23 cellular contexts compared by ENCODE assay signal in the genomic region with DNA sequence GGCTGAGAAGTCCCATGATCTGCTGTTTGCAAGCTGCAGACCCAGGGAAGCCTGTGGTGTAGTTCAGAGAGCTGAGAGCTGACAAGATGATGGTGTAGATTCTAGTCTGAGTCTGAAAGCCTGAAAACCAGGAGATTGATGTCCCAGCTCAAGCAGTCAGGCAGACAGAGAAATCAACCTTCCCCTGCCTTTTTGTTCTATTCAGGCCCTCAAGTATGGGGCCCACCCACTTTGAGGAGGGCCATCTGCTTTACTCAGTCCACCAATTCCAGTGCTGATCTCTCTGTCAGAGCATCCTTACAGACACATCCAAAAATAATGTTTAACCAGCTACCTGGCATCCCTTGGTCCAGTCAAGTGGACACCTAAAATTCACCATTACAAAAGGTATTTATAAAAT.
A peak's percentile ranks its signal among the peaks of the same experiment; 100 is the strongest.
DNase-seq lines count a peak whose midpoint lies in the region; ATAC-seq and TF ChIP-seq lines count a peak whose summit lies in the region.
"Had no signal": no experiment of that assay in that cellular context is flagged by ENCODE, and none has a peak within 500 bp of the region (broad histone marks: within the 10 kb centered on the region; RNA-seq: fewer than 3 reads in every experiment).

No MANE protein-coding gene starts in this region.

- H3K79me2 ChIP-seq in GM23338 (replicated peaks; ENCODE audit: insufficient read depth) = no peaks in the 10 kb centered on the region

- H3K27ac Mint-ChIP-seq in GM23338 (no peak overlapping the region), WTC11 (no peak overlapping the region), progenitor cell of endocrine pancreas (peak overlapping the region; percentile 14)
- H3K27ac Mint-ChIP-seq: B cell; CD4-positive, alpha-beta T cell; CD8-positive, alpha-beta T cell had no signal

- DNase-seq in GM23338 (ENCODE audit: low spot score) (no peak), WTC11 (ENCODE audit: low spot score) (no peak), progenitor cell of endocrine pancreas (ENCODE audit: low spot score, unreplicated experiment) (no peak), mucosa of gallbladder (ENCODE audit: low spot score) (no peak), NCI-H1105 (lab: John Stamatoyannopoulos, UW) (no peak)
- DNase-seq: AML-193; Caco-2; Calu3; CD4-positive, alpha-beta T cell; CD8-positive, alpha-beta T cell; DMS 273 treated with DMSO at 0.1 percent for 48 hours; DMS153; DMS53; DMS79; DND-41; EL; GDM1 had no signal

- no peak overlapping the region for H3K4me3 ChIP-seq in GM23338
- H3K4me3 ChIP-seq: A549; BLaER1 treated with 17β-estradiol and CSF1 and Interleukin-3, amounts not matched to agents 10 nM and 100 nM; GM12878 had no signal

- H3K27ac ChIP-seq in GM23338 (ENCODE audit: low read depth) = no peak overlapping the region
- H3K27ac ChIP-seq: 22Rv1; A549; BLaER1 treated with 17β-estradiol and CSF1 and Interleukin-3, amounts not matched to agents 10 nM and 100 nM; C4-2B had no signal

- H3F3A ChIP-seq in GM23338 (replicated peaks; ENCODE audit: low read depth) = no peaks in the 10 kb centered on the region

- ATAC-seq in GM23338 = peak; percentile 42; the same call in 2 of the 3 replicates
- peak; percentile 71 for ATAC-seq in WTC11
- ATAC-seq: A549; CD8-positive, alpha-beta T cell; GM12878 had no signal

- no peaks in the 10 kb centered on the region for H3K9me3 Mint-ChIP-seq in GM23338
- H3K9me3 Mint-ChIP-seq in WTC11 = peaks cover 16% of the 10 kb centered on the region
- H3K9me3 Mint-ChIP-seq in progenitor cell of endocrine pancreas (ENCODE audit: low read depth) = peaks cover 6% of the 10 kb centered on the region
- H3K9me3 Mint-ChIP-seq: CD4-positive, alpha-beta T cell; CD8-positive, alpha-beta T cell had no signal

- no peaks in the 10 kb centered on the region for H3K27me3 ChIP-seq in GM23338 (ENCODE audit: insufficient read depth)
- H3K27me3 ChIP-seq: BLaER1 treated with 17β-estradiol and CSF1 and Interleukin-3, amounts not matched to agents 10 nM and 100 nM had no signal

- POLR2A ChIA-PET in WTC11 (lab: Charles Lee) = no interaction called here

- H3K36me3 Mint-ChIP-seq in GM23338 (ENCODE audit: low read depth) (peaks cover 11% of the 10 kb centered on the region; the same call in 2 of the 3 replicates), WTC11 (peaks cover 6% of the 10 kb centered on the region), progenitor cell of endocrine pancreas (ENCODE audit: insufficient read depth) (peaks cover 6% of the 10 kb centered on the region)
- H3K36me3 Mint-ChIP-seq: CD8-positive, alpha-beta T cell had no signal

- H3K4me1 ChIP-seq in GM23338 (ENCODE audit: insufficient read depth) = peaks cover 7% of the 10 kb centered on the region; the same call in 1 of the 2 replicates
- H3K4me1 ChIP-seq: A549; BLaER1 treated with 17β-estradiol and CSF1 and Interleukin-3, amounts not matched to agents 10 nM and 100 nM; Caco-2 had no signal

- TF ChIP-seq CTCF in GM23338 (conservative IDR thresholded peaks at IDR 0.05; ENCODE audit: low read depth in 2 of 2) (no peak), WTC11 (IDR thresholded peaks at IDR 0.05) (no peak), progenitor cell of endocrine pancreas (IDR thresholded peaks at IDR 0.05; ENCODE audit: unreplicated experiment) (no peak)

- H3K4me3 Mint-ChIP-seq in GM23338 (no peak overlapping the region), WTC11 (no peak overlapping the region), progenitor cell of endocrine pancreas (ENCODE audit: low read depth) (no peak overlapping the region)
- H3K4me3 Mint-ChIP-seq: B cell; CD4-positive, alpha-beta T cell; CD8-positive, alpha-beta T cell had no signal

- no peak overlapping the region for H3K4me2 ChIP-seq in GM23338
- H3K4me2 ChIP-seq: A549; BLaER1 treated with 17β-estradiol and CSF1 and Interleukin-3, amounts not matched to agents 10 nM and 100 nM had no signal

- H4K20me1 ChIP-seq in GM23338 (replicated peaks; ENCODE audit: insufficient read depth) = no peaks in the 10 kb centered on the region
- H4K20me1 ChIP-seq: BLaER1 treated with 17β-estradiol and CSF1 and Interleukin-3, amounts not matched to agents 10 nM and 100 nM had no signal

- H3K4me1 Mint-ChIP-seq in GM23338 = peaks cover 14% of the 10 kb centered on the region
- peaks cover 16% of the 10 kb centered on the region for H3K4me1 Mint-ChIP-seq in WTC11
- H3K4me1 Mint-ChIP-seq in progenitor cell of endocrine pancreas (ENCODE audit: low read depth) = peaks cover 14% of the 10 kb centered on the region
- H3K4me1 Mint-ChIP-seq: B cell had no signal

- CTCF ChIA-PET in WTC11 (lab: Charles Lee) = no interaction called here

- no peaks in the 10 kb centered on the region for H3K9me2 ChIP-seq in GM23338 (ENCODE audit: insufficient read depth)

- no peaks in the 10 kb centered on the region for H3K36me3 ChIP-seq in GM23338 (ENCODE audit: insufficient read depth)
- H3K36me3 ChIP-seq: BLaER1 treated with 17β-estradiol and CSF1 and Interleukin-3, amounts not matched to agents 10 nM and 100 nM had no signal

- peaks cover 2% of the 10 kb centered on the region for H3K27me3 Mint-ChIP-seq in GM23338 (ENCODE audit: insufficient read depth, low read depth, poor library complexity)
- no peaks in the 10 kb centered on the region for H3K27me3 Mint-ChIP-seq in WTC11 (ENCODE audit: low read depth)
- H3K27me3 Mint-ChIP-seq in progenitor cell of endocrine pancreas = no peaks in the 10 kb centered on the region
- H3K27me3 Mint-ChIP-seq: B cell; CD4-positive, alpha-beta T cell had no signal

- H2AFZ ChIP-seq in GM23338 = no peak overlapping the region

TF ChIP-seq in WTC11, 78 proteins besides CTCF, POLR2A, EP300 and RAD21 (continues in another document):
- TF ChIP-seq HMGA2 (CRISPR knock-in tag; IDR thresholded peaks at IDR 0.05) (no peak), ZNF671 (CRISPR knock-in tag; IDR thresholded peaks at IDR 0.05) (no peak), KAT7 (CRISPR knock-in tag; IDR thresholded peaks at IDR 0.05; ENCODE audit: borderline replicate concordance) (no peak), SMAD3 (CRISPR knock-in tag; IDR thresholded peaks at IDR 0.05; ENCODE audit: borderline replicate concordance) (no peak), CREM (CRISPR knock-in tag; IDR thresholded peaks at IDR 0.05) (no peak), GTF2I (CRISPR knock-in tag; conservative IDR thresholded peaks at IDR 0.05) (no peak)
- TF ChIP-seq, protein P1, sequence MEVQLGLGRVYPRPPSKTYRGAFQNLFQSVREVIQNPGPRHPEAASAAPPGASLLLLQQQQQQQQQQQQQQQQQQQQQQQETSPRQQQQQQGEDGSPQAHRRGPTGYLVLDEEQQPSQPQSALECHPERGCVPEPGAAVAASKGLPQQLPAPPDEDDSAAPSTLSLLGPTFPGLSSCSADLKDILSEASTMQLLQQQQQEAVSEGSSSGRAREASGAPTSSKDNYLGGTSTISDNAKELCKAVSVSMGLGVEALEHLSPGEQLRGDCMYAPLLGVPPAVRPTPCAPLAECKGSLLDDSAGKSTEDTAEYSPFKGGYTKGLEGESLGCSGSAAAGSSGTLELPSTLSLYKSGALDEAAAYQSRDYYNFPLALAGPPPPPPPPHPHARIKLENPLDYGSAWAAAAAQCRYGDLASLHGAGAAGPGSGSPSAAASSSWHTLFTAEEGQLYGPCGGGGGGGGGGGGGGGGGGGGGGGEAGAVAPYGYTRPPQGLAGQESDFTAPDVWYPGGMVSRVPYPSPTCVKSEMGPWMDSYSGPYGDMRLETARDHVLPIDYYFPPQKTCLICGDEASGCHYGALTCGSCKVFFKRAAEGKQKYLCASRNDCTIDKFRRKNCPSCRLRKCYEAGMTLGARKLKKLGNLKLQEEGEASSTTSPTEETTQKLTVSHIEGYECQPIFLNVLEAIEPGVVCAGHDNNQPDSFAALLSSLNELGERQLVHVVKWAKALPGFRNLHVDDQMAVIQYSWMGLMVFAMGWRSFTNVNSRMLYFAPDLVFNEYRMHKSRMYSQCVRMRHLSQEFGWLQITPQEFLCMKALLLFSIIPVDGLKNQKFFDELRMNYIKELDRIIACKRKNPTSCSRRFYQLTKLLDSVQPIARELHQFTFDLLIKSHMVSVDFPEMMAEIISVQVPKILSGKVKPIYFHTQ (CRISPR knock-in tag; IDR thresholded peaks at IDR 0.05) = no peak
- TF ChIP-seq, protein P2, sequence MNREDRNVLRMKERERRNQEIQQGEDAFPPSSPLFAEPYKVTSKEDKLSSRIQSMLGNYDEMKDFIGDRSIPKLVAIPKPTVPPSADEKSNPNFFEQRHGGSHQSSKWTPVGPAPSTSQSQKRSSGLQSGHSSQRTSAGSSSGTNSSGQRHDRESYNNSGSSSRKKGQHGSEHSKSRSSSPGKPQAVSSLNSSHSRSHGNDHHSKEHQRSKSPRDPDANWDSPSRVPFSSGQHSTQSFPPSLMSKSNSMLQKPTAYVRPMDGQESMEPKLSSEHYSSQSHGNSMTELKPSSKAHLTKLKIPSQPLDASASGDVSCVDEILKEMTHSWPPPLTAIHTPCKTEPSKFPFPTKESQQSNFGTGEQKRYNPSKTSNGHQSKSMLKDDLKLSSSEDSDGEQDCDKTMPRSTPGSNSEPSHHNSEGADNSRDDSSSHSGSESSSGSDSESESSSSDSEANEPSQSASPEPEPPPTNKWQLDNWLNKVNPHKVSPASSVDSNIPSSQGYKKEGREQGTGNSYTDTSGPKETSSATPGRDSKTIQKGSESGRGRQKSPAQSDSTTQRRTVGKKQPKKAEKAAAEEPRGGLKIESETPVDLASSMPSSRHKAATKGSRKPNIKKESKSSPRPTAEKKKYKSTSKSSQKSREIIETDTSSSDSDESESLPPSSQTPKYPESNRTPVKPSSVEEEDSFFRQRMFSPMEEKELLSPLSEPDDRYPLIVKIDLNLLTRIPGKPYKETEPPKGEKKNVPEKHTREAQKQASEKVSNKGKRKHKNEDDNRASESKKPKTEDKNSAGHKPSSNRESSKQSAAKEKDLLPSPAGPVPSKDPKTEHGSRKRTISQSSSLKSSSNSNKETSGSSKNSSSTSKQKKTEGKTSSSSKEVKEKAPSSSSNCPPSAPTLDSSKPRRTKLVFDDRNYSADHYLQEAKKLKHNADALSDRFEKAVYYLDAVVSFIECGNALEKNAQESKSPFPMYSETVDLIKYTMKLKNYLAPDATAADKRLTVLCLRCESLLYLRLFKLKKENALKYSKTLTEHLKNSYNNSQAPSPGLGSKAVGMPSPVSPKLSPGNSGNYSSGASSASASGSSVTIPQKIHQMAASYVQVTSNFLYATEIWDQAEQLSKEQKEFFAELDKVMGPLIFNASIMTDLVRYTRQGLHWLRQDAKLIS (CRISPR knock-in tag; IDR thresholded peaks at IDR 0.05; ENCODE audit: borderline replicate concordance) = no peak
- TF ChIP-seq, protein P3, sequence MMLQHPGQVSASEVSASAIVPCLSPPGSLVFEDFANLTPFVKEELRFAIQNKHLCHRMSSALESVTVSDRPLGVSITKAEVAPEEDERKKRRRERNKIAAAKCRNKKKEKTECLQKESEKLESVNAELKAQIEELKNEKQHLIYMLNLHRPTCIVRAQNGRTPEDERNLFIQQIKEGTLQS (CRISPR knock-in tag; conservative IDR thresholded peaks at IDR 0.05) = no peak
